Comparison of ENCODE assay signal across 10 cellular contexts in the genomic region with DNA sequence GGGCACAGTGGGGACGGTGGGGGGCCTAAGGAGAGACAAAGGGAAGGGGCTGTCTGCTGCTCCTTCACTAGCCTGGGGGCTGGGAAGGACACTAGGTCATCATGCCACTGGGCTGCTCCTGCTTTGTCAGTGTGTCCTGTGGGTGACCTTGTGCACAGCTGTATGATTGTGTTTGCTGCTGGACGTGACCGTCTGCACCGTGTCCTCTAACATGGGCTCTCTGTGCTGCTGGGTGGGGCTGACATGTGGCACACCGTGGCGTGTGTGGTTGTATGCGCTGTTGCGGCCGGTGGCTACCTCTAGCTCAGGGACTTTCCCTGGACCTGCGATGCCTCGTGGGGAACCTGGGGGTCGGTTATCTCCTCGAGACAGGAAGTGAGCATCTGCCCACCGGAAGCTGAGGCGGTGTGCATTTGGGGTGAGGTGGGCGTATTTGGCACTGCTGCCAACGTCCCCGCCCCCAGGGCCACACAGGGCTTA. TPM values are rescaled to one million over a fixed set of nuclear protein-coding genes. Genes with fewer than 3 reads are reported as not detected.
DNase-seq lines count a peak whose midpoint lies in the region; ATAC-seq, FAIRE-seq and TF ChIP-seq lines count a peak whose summit lies in the region.
"Had no signal": no experiment of that assay in that cellular context is flagged by ENCODE, and none has a peak within 500 bp of the region (broad histone marks: within the 10 kb centered on the region; RNA-seq: fewer than 3 reads in every experiment).

No MANE protein-coding gene starts in this region.

- peaks cover 6% of the 10 kb centered on the region for H4K20me1 ChIP-seq in astrocyte (ENCODE audit: insufficient read depth, low read length)

- H3K4me2 ChIP-seq in astrocyte (ENCODE audit: low read length): peak overlapping the region; percentile 33

- DNase-seq in A673 (ENCODE audit: low spot score) (peak; percentile 22), T-helper 1 cell (peak; percentile 53 to 72 (median 62)), astrocyte (ENCODE audit: low read depth) (no peak), midbrain (lab: John Stamatoyannopoulos, UW) (no peak)
- DNase-seq in stimulated activated CD4-positive, alpha-beta T cell treated with anti-CD3 and anti-CD28 coated beads, Interleukin-2, amount 100 ng/mL, for 4 hours (ENCODE audit: low read depth): peak; percentile 56

- H3K4me3 ChIP-seq in A673 (ENCODE audit: low read depth, low read length, poor library complexity, severe bottlenecking) (no peak overlapping the region), astrocyte (ENCODE audit: insufficient read depth, low read depth, low read length) (no peak overlapping the region)
- H3K4me3 ChIP-seq: thoracic aorta had no signal

- no peaks in the 10 kb centered on the region for H3K36me3 Mint-ChIP-seq in astrocyte (ENCODE audit: low read depth, unreplicated experiment)

- H2AFZ ChIP-seq in astrocyte (ENCODE audit: low read depth, low read length): peak overlapping the region; percentile 63

- peaks cover 14% of the 10 kb centered on the region for H3K27me3 Mint-ChIP-seq in astrocyte (ENCODE audit: low read depth, unreplicated experiment)

- H3K36me3 ChIP-seq in A673 (ENCODE audit: insufficient read depth, low read length, poor library complexity, severe bottlenecking): no peaks in the 10 kb centered on the region
- no peaks in the 10 kb centered on the region for H3K36me3 ChIP-seq in astrocyte (ENCODE audit: insufficient read depth, low read length)
- H3K36me3 ChIP-seq: thoracic aorta had no signal

- no TSS peak for BruUV-seq in A673 (replicated peaks; lab: Mats Ljungman, UMichigan)

- TF ChIP-seq CTCF in A673 (conservative IDR thresholded peaks at IDR 0.05; ENCODE audit: low read depth, low read length) (no peak), astrocyte (IDR thresholded peaks at IDR 0.05; ENCODE audit: insufficient read depth, low read depth, low read length) (no peak)

- no peak overlapping the region for H3K4me3 Mint-ChIP-seq in astrocyte (ENCODE audit: unreplicated experiment)

- CTCF ChIA-PET in A673 (lab: Charles Lee): no interaction called here

- H3K27ac ChIP-seq in A673 (ENCODE audit: low read depth, low read length, poor library complexity, severe bottlenecking): no peak overlapping the region
- no peak overlapping the region for H3K27ac ChIP-seq in astrocyte (ENCODE audit: low read depth, low read length)
- H3K27ac ChIP-seq: C4-2B, thoracic aorta had no signal

- H3K4me1 ChIP-seq in A673 (ENCODE audit: insufficient read depth, low read length, poor library complexity, severe bottlenecking) (peaks cover 24% of the 10 kb centered on the region), astrocyte (ENCODE audit: insufficient read depth, low read length) (peaks cover 5% of the 10 kb centered on the region)

- no peak for FAIRE-seq in astrocyte (lab: Jason Lieb, UNC)

- H3K4me1 Mint-ChIP-seq in astrocyte (ENCODE audit: low read depth, unreplicated experiment): peaks cover 8% of the 10 kb centered on the region

- ATAC-seq in GM21447 (IDR thresholded peaks at IDR 0.05; ENCODE audit: unreplicated experiment) (peak; percentile 39), HG03520 (IDR thresholded peaks at IDR 0.05; ENCODE audit: unreplicated experiment) (no peak), GM19452 (IDR thresholded peaks at IDR 0.05; ENCODE audit: unreplicated experiment) (no peak)

- H3K9ac ChIP-seq in astrocyte (ENCODE audit: low read length): no peak overlapping the region

- POLR2A ChIA-PET in A673 (lab: Charles Lee; ENCODE audit: low non-redundant PET): no interaction called here

- H3K79me2 ChIP-seq in astrocyte (ENCODE audit: insufficient read depth, low read length): no peaks in the 10 kb centered on the region

- no peaks in the 10 kb centered on the region for H3K9me3 Mint-ChIP-seq in astrocyte (ENCODE audit: unreplicated experiment)

- no peak overlapping the region for H3K27ac Mint-ChIP-seq in astrocyte (ENCODE audit: unreplicated experiment)

- H3K27me3 ChIP-seq in A673 (replicated peaks; ENCODE audit: insufficient read depth, low read depth, low read length, poor library complexity): no peaks in the 10 kb centered on the region
- peaks cover 36% of the 10 kb centered on the region for H3K27me3 ChIP-seq in astrocyte (ENCODE audit: insufficient read depth, low read length)

- intact Hi-C loops in A673 (cut with micrococcal nuclease; ENCODE audit: unreplicated experiment): no loop called here

- H3K9me3 ChIP-seq in A673 (ENCODE audit: low read depth, low read length, poor library complexity, severe bottlenecking) (no peaks in the 10 kb centered on the region), astrocyte (ENCODE audit: insufficient read depth, low read depth, low read length) (no peaks in the 10 kb centered on the region)
- H3K9me3 ChIP-seq: thoracic aorta had no signal

RNA-seq across cellular contexts. Expression of a gene that starts 3.1 kb away (rescaled TPM):
- total RNA-seq in A673 (2021) (0.66 and 0.73 TPM in 2 replicates), astrocyte (0.75 and 1.3 TPM in 2 replicates)

RNA-seq across cellular contexts. Expression of a gene that starts 14.4 kb away (rescaled TPM):
- 37.0 and 38.0 TPM in 2 replicates for total RNA-seq in A673 (2021)
- 14.3 and 15.7 TPM in 2 replicates for total RNA-seq in astrocyte

RNA-seq across cellular contexts. Expression of a gene that starts 37.2 kb away (rescaled TPM):
- total RNA-seq in A673 (2021) (223 and 232 TPM in 2 replicates), astrocyte (135 and 149 TPM in 2 replicates)

Comparison
In these comparisons a context has a peak if more than half of its experiments do, and no peak if none do; other contexts are left out.
1. DNase-seq: peak in A673 (single experiment), T-helper 1 cell (5 of 5) and stimulated activated CD4-positive, alpha-beta T cell treated with anti-CD3 and anti-CD28 coated beads, Interleukin-2, amount 100 ng/mL, for 4 hours (single experiment); none in astrocyte (single experiment) and midbrain (single experiment).